1 cellular context compared by ENCODE assay signal in genomic region chr1:166464333-166464732, GRCh38.
TF ChIP-seq lines count a peak whose summit lies in the region.

No MANE protein-coding gene starts in this region.

TF ChIP-seq in GM12878, 131 proteins besides CTCF, POLR2A, EP300 and RAD21 (continued from another document):
- TF ChIP-seq ZBTB4 (CRISPR knock-in tag; IDR thresholded peaks at IDR 0.05) (no peak), RBBP5 (conservative IDR thresholded peaks at IDR 0.05) (no peak), ZBTB40 (IDR thresholded peaks at IDR 0.05; ENCODE audit: borderline replicate concordance) (no peak), PBX3 (IDR thresholded peaks at IDR 0.05; ENCODE audit: insufficient replicate concordance, low read depth, low read length) (no peak), ELK1 (IDR thresholded peaks at IDR 0.05; ENCODE audit: low read depth, low read length) (no peak), STAT3 (IDR thresholded peaks at IDR 0.05; ENCODE audit: low read depth, low read length) (no peak), MYB (IDR thresholded peaks at IDR 0.05; ENCODE audit: borderline replicate concordance, low read depth, low read length) (no peak), IKZF2 (IDR thresholded peaks at IDR 0.05) (no peak), MTA3 (IDR thresholded peaks at IDR 0.05; ENCODE audit: borderline replicate concordance, low read length) (no peak), GATAD2B (conservative IDR thresholded peaks at IDR 0.05; ENCODE audit: low read depth) (no peak)
- TF ChIP-seq, protein P1, sequence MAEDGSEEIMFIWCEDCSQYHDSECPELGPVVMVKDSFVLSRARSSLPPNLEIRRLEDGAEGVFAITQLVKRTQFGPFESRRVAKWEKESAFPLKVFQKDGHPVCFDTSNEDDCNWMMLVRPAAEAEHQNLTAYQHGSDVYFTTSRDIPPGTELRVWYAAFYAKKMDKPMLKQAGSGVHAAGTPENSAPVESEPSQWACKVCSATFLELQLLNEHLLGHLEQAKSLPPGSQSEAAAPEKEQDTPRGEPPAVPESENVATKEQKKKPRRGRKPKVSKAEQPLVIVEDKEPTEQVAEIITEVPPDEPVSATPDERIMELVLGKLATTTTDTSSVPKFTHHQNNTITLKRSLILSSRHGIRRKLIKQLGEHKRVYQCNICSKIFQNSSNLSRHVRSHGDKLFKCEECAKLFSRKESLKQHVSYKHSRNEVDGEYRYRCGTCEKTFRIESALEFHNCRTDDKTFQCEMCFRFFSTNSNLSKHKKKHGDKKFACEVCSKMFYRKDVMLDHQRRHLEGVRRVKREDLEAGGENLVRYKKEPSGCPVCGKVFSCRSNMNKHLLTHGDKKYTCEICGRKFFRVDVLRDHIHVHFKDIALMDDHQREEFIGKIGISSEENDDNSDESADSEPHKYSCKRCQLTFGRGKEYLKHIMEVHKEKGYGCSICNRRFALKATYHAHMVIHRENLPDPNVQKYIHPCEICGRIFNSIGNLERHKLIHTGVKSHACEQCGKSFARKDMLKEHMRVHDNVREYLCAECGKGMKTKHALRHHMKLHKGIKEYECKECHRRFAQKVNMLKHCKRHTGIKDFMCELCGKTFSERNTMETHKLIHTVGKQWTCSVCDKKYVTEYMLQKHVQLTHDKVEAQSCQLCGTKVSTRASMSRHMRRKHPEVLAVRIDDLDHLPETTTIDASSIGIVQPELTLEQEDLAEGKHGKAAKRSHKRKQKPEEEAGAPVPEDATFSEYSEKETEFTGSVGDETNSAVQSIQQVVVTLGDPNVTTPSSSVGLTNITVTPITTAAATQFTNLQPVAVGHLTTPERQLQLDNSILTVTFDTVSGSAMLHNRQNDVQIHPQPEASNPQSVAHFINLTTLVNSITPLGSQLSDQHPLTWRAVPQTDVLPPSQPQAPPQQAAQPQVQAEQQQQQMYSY (CRISPR knock-in tag; IDR thresholded peaks at IDR 0.05): no peak
- TF ChIP-seq, protein P2, sequence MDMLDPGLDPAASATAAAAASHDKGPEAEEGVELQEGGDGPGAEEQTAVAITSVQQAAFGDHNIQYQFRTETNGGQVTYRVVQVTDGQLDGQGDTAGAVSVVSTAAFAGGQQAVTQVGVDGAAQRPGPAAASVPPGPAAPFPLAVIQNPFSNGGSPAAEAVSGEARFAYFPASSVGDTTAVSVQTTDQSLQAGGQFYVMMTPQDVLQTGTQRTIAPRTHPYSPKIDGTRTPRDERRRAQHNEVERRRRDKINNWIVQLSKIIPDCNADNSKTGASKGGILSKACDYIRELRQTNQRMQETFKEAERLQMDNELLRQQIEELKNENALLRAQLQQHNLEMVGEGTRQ (IDR thresholded peaks at IDR 0.05; ENCODE audit: borderline replicate concordance, low read depth, low read length): no peak
